Comparison of ENCODE assay signal across 8 cellular contexts in the genomic region with DNA sequence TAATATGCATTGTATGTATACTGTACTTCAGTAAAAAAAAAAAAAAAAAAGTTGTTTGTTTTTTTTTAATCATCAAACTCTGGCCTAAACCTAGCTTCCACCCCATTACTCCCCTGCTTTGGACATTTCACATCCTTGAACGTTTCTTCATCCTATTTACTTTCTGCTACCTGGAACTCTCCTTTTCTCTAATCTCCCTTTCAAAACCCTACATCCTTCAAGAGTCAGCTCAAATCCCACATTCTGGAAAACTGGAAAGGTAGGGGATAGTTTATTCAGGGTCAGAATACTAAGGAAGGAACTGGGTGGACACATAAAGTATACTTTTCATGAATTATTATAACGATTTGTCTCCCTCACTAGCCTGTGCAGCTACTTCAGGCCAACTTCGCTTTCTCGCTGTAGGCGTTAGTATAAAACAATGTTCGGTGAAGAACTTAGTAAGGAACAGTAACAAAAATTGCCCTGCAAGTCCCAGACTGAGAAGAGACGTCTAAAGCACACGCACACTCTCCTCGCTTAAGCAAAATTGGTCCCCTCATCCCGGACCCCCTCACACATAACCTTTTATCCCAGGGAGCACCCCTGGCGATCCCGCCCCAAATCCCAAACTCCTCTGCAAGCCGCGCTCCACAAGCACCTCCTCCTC. TPM values are rescaled to one million over a fixed set of nuclear protein-coding genes. Genes with fewer than 3 reads are reported as not detected.
DNase-seq lines count a peak whose midpoint lies in the region; ATAC-seq and TF ChIP-seq lines count a peak whose summit lies in the region.

No MANE protein-coding gene starts in this region.

- no peak for TF ChIP-seq POLR2A in sigmoid colon (IDR thresholded peaks at IDR 0.05)

- intact Hi-C loops in sigmoid colon (cut with DNase I), result no loop called here

- POLR2A ChIA-PET in GM10248 (lab: Yijun Ruan, JAX), result no interaction called here

- WGBS in sigmoid colon, 2 donors, result 1% methylated on average over 14 of the region's 14 CpGs

- H3K4me3 ChIP-seq in H7 (ENCODE audit: insufficient read depth, low read depth, low read length), result peak overlapping the region; percentile 84
- peak overlapping the region; percentile 66 for H3K4me3 ChIP-seq in SJSA1
- H3K4me3 ChIP-seq in fibroblast of mammary gland (ENCODE audit: control insufficient read depth, low read depth, low read length), result peak overlapping the region; percentile 81
- peak overlapping the region; percentile 73 to 80 (median 78) for H3K4me3 ChIP-seq in sigmoid colon

- H3K27ac ChIP-seq in SJSA1 (no peak overlapping the region), sigmoid colon (peak overlapping the region; percentile 74 to 81 (median 78))

- TF ChIP-seq EP300 in sigmoid colon (IDR thresholded peaks at IDR 0.05), result no peak

- DNase-seq in H7, result no peak
- DNase-seq in SJSA1 (ENCODE audit: low read depth in 1 of 2, low spot score in 2 of 2), result no peak
- no peak for DNase-seq in fibroblast of mammary gland (ENCODE audit: low read depth)
- DNase-seq in sigmoid colon, result no peak
- DNase-seq in COR-L47 (lab: John Stamatoyannopoulos, UW), result no peak
- DNase-seq in stimulated activated CD4-positive, alpha-beta T cell treated with anti-CD3 and anti-CD28 coated beads, Interleukin-4, amount 100 ng/mL, for 4 hours, result no peak
- DNase-seq in GM10248 (ENCODE audit: extremely low spot score), result no peak

- H3K4me1 ChIP-seq in SJSA1 (replicated peaks) (peaks cover 3% of the 10 kb centered on the region; the same call in 1 of the 2 replicates), sigmoid colon (peaks cover 0 to 17% (median 11%) of the 10 kb centered on the region in 4 donors)

- H3K9me3 ChIP-seq in SJSA1 (replicated peaks) (no peaks in the 10 kb centered on the region), sigmoid colon (no peaks in the 10 kb centered on the region)

- no peak for ATAC-seq in HG03342 (IDR thresholded peaks at IDR 0.05; ENCODE audit: unreplicated experiment)

- H3K27me3 ChIP-seq in H7 (ENCODE audit: control insufficient read depth, insufficient read depth, low read length) (no peaks in the 10 kb centered on the region), SJSA1 (replicated peaks) (no peaks in the 10 kb centered on the region), sigmoid colon (no peaks in the 10 kb centered on the region)

- TF ChIP-seq CTCF in fibroblast of mammary gland (conservative IDR thresholded peaks at IDR 0.05; ENCODE audit: control insufficient read depth, insufficient read depth, low read depth, low read length) (no peak), sigmoid colon (IDR thresholded peaks at IDR 0.05) (no peak), GM10248 (IDR thresholded peaks at IDR 0.05; ENCODE audit: control extremely low read depth, extremely low read depth, low read depth, missing control alignments) (no peak)

- CTCF ChIA-PET in GM10248 (lab: Yijun Ruan, JAX), result interaction anchor here (0.9 to 1.0 kb wide), 3 partner anchors 9 to 94 kb away, joined by 3 to 4 read pairs (median 3); no protein-coding TSS in a partner anchor

- no peaks in the 10 kb centered on the region for H3K36me3 ChIP-seq in H7 (replicated peaks; ENCODE audit: control insufficient read depth, insufficient read depth, low read length)
- H3K36me3 ChIP-seq in SJSA1, result no peaks in the 10 kb centered on the region
- no peaks in the 10 kb centered on the region for H3K36me3 ChIP-seq in sigmoid colon

RNA-seq across cellular contexts. Expression of a gene that starts 0.8 kb away (rescaled TPM):
- 28.6 and 32.9 TPM in 2 replicates for total RNA-seq in H7 (2014; rRNA removed; shearing (Covaris generic))
- 13.3 and 24.4 TPM in 2 replicates for total RNA-seq in SJSA1 (2014; rRNA removed; shearing (Covaris generic))
- total RNA-seq in sigmoid colon, result 10 to 100 TPM in 3 of 4 donors, 1 to 10 TPM in 1; 6.9 to 13.8 (median 11.9) TPM
- 10 to 100 TPM in 1 of 3 donors, 1 to 10 TPM in 2; 6.6 to 26.8 (median 8.6) TPM for polyA plus RNA-seq in sigmoid colon

RNA-seq across cellular contexts. Expression of a gene that starts 28.0 kb away (rescaled TPM):
- 2.2 and 2.4 TPM in 2 replicates for total RNA-seq in H7 (2014; rRNA removed; shearing (Covaris generic))
- 0.88 and 2.9 TPM in 2 replicates for total RNA-seq in SJSA1 (2014; rRNA removed; shearing (Covaris generic))
- 10 to 100 TPM; 11.5 to 30.4 (median 28.4) TPM for total RNA-seq in sigmoid colon
- 100 to 1,000 TPM in 1 of 3 donors, 10 to 100 TPM in 2; 38.8 to 252 (median 43.8) TPM for polyA plus RNA-seq in sigmoid colon
